17 cellular contexts compared by ENCODE assay signal in genomic region chr14:61288720-61289119, GRCh38.
"Had no signal": no experiment of that assay in that cellular context is flagged by ENCODE, and none has a peak within 500 bp of the region (broad histone marks: within the 10 kb centered on the region; RNA-seq: fewer than 3 reads in every experiment).

No MANE protein-coding gene starts in this region.

- H3K4me3 ChIP-seq: coronary artery, dorsolateral prefrontal cortex, heart left ventricle, smooth muscle cell, tibial artery, upper lobe of right lung had no signal

- H3K4me3 Mint-ChIP-seq: naive thymus-derived CD4-positive, alpha-beta T cell; stimulated activated effector memory CD8-positive, alpha-beta T cell treated with anti-CD3 and anti-CD28 coated beads, Interleukin-12 subunit alpha, Interleukin-12 subunit beta, amount 100 ng/mL, for 72 hours; stimulated activated naive CD8-positive, alpha-beta T cell treated with anti-CD3 and anti-CD28 coated beads, Interleukin-15, Interleukin-2, amounts not matched to agents 100 ng/mL and 50 ng/mL, for 24 hours had no signal

- H3K27me3 Mint-ChIP-seq: stimulated activated naive CD8-positive, alpha-beta T cell treated with anti-CD3 and anti-CD28 coated beads, Interleukin-15, Interleukin-2, amounts not matched to agents 100 ng/mL and 50 ng/mL, for 24 hours had no signal

- ATAC-seq: left colon; naive thymus-derived CD4-positive, alpha-beta T cell; right cardiac atrium; stimulated activated effector memory CD8-positive, alpha-beta T cell treated with anti-CD3 and anti-CD28 coated beads, Interleukin-12 subunit alpha, Interleukin-12 subunit beta, amount 100 ng/mL, for 72 hours; upper lobe of right lung had no signal

- H3K9me3 Mint-ChIP-seq: naive thymus-derived CD4-positive, alpha-beta T cell; stimulated activated effector memory CD8-positive, alpha-beta T cell treated with anti-CD3 and anti-CD28 coated beads, Interleukin-12 subunit alpha, Interleukin-12 subunit beta, amount 100 ng/mL, for 72 hours; stimulated activated naive CD8-positive, alpha-beta T cell treated with anti-CD3 and anti-CD28 coated beads, Interleukin-15, Interleukin-2, amounts not matched to agents 100 ng/mL and 50 ng/mL, for 24 hours had no signal

- H3K36me3 Mint-ChIP-seq: stimulated activated effector memory CD8-positive, alpha-beta T cell treated with anti-CD3 and anti-CD28 coated beads, Interleukin-12 subunit alpha, Interleukin-12 subunit beta, amount 100 ng/mL, for 72 hours had no signal

- H3K27ac Mint-ChIP-seq: stimulated activated effector memory CD8-positive, alpha-beta T cell treated with anti-CD3 and anti-CD28 coated beads, Interleukin-12 subunit alpha, Interleukin-12 subunit beta, amount 100 ng/mL, for 72 hours; stimulated activated naive CD8-positive, alpha-beta T cell treated with anti-CD3 and anti-CD28 coated beads, Interleukin-15, Interleukin-2, amounts not matched to agents 100 ng/mL and 50 ng/mL, for 24 hours had no signal

- DNase-seq: dorsolateral prefrontal cortex; effector CD8-positive, alpha-beta T cell; heart left ventricle; hippocampal formation; left colon; mammary epithelial cell; naive thymus-derived CD4-positive, alpha-beta T cell; posterior cingulate gyrus; right cardiac atrium; stimulated activated CD4-positive, alpha-beta T cell treated with anti-CD3 and anti-CD28 coated beads, Interleukin-2, amount 100 ng/mL, for 48 hours; stimulated activated CD8-positive, alpha-beta memory T cell treated with anti-CD3 and anti-CD28 coated beads, Interleukin-4, amount 100 ng/mL, for 48 hours; tibial artery; upper lobe of right lung had no signal
